10 cellular contexts compared by ENCODE assay signal in genomic region chr5:107466233-107466769, GRCh38.
DNase-seq lines count a peak whose midpoint lies in the region; ATAC-seq, FAIRE-seq and TF ChIP-seq lines count a peak whose summit lies in the region.
"Had no signal": no experiment of that assay in that cellular context is flagged by ENCODE, and none has a peak within 500 bp of the region (broad histone marks: within the 10 kb centered on the region; RNA-seq: fewer than 3 reads in every experiment).

No MANE protein-coding gene starts in this region.

- H3K27ac Mint-ChIP-seq in activated T-helper 2 cell treated with anti-CD3 and anti-CD28 coated beads, Interferon-gamma antibody, Interleukin-2, Interleukin-4, amounts not matched to agents 10 μg/mL and 5 μg/mL and 100 μg/mL, durations not matched to agents 14 hours and 24 hours and 36 hours, result no peak overlapping the region
- H3K27ac Mint-ChIP-seq: dendritic cell treated with granulocyte-macrophage colony-stimulating factor and Interleukin-4, amounts not matched to agents 40 ng/mL and 50 ng/mL, for 4 days had no signal

- peak; percentile 33 for ATAC-seq in SK-N-SH treated with all-trans-retinoic acid at 6 μM for 48 hours
- ATAC-seq in K562, result peak; percentile 75
- ATAC-seq in GM18870 (IDR thresholded peaks at IDR 0.05; ENCODE audit: unreplicated experiment), result no peak

- TF ChIP-seq CTCF in SK-N-SH (IDR thresholded peaks at IDR 0.05), result no peak
- no peak for TF ChIP-seq CTCF in K562 (IDR thresholded peaks at IDR 0.05 in 2 of 3, conservative IDR thresholded peaks at IDR 0.05 in 1 of 3; ENCODE audit: insufficient read depth in 2 of 3, low read depth in 1 of 3, low read length in 3 of 3)
- no peak for TF ChIP-seq CTCF in keratinocyte (optimal IDR thresholded peaks at IDR 0.05 in 1 of 3, IDR thresholded peaks at IDR 0.05 in 1 of 3, conservative IDR thresholded peaks at IDR 0.05 in 1 of 3; ENCODE audit: extremely low read depth in 1 of 3, insufficient read depth in 2 of 3, low read length in 3 of 3)
- TF ChIP-seq CTCF in thyroid gland (IDR thresholded peaks at IDR 0.05), result no peak

- H3K4me1 ChIP-seq in SK-N-SH (ENCODE audit: control insufficient read depth in 1 of 2, insufficient read depth in 2 of 2, low read depth in 1 of 2, low read length in 1 of 2), result peaks cover 13 to 18% of the 10 kb centered on the region in 2 experiments
- peaks cover 0 to 6% of the 10 kb centered on the region in 2 experiments; a peak in 1 of 5 replicates for H3K4me1 ChIP-seq in K562 (replicated peaks in 1 of 2; ENCODE audit: control insufficient read depth in 2 of 2, insufficient read depth in 2 of 2, low read length in 2 of 2)
- H3K4me1 ChIP-seq in keratinocyte (ENCODE audit: control insufficient read depth, extremely low read depth, insufficient read depth, low read length), result peaks cover 66% of the 10 kb centered on the region
- peaks cover 0 to 6% of the 10 kb centered on the region in 2 donors for H3K4me1 ChIP-seq in thyroid gland

- H3F3A ChIP-seq in SK-N-SH (replicated peaks; ENCODE audit: insufficient read depth), result no peaks in the 10 kb centered on the region

- H3K9ac ChIP-seq in SK-N-SH (no peak overlapping the region), K562 (ENCODE audit: insufficient read depth in 1 of 2, low read depth in 2 of 2, low read length in 2 of 2) (no peak overlapping the region), keratinocyte (ENCODE audit: control insufficient read depth, extremely low read depth, insufficient read depth, low read length) (no peak overlapping the region)

- H3K36me3 Mint-ChIP-seq in activated T-helper 2 cell treated with anti-CD3 and anti-CD28 coated beads, Interferon-gamma antibody, Interleukin-2, Interleukin-4, amounts not matched to agents 10 μg/mL and 5 μg/mL and 100 μg/mL, durations not matched to agents 14 hours and 24 hours and 36 hours (ENCODE audit: low read depth), result no peaks in the 10 kb centered on the region

- H3K4me2 ChIP-seq in SK-N-SH (no peak overlapping the region), K562 (ENCODE audit: insufficient read depth, low read length) (peak overlapping the region; percentile 41; the same call in 1 of the 2 replicates), keratinocyte (ENCODE audit: control insufficient read depth, extremely low read depth, insufficient read depth, low read depth, low read length) (peak overlapping the region; percentile 62)

- no peaks in the 10 kb centered on the region for H3K9me1 ChIP-seq in K562 (ENCODE audit: control insufficient read depth, insufficient read depth, low read length)
- H3K9me1 ChIP-seq in keratinocyte (ENCODE audit: control insufficient read depth, extremely low read depth, insufficient read depth, low read length), result no peaks in the 10 kb centered on the region

- H3K79me2 ChIP-seq in SK-N-SH (ENCODE audit: insufficient read depth) (no peaks in the 10 kb centered on the region), K562 (ENCODE audit: control insufficient read depth, insufficient read depth, low read length) (no peaks in the 10 kb centered on the region), keratinocyte (ENCODE audit: control insufficient read depth, insufficient read depth, low read length) (peaks cover 7% of the 10 kb centered on the region)

- peaks cover 11% of the 10 kb centered on the region for H3K4me1 Mint-ChIP-seq in activated T-helper 2 cell treated with anti-CD3 and anti-CD28 coated beads, Interferon-gamma antibody, Interleukin-2, Interleukin-4, amounts not matched to agents 10 μg/mL and 5 μg/mL and 100 μg/mL, durations not matched to agents 14 hours and 24 hours and 36 hours (ENCODE audit: low read depth)

- TF ChIP-seq POLR2A in K562 (conservative IDR thresholded peaks at IDR 0.05) (no peak), thyroid gland (IDR thresholded peaks at IDR 0.05) (no peak)

- H3K9me3 ChIP-seq in SK-N-SH, result no peaks in the 10 kb centered on the region
- no peaks in the 10 kb centered on the region for H3K9me3 ChIP-seq in K562 (replicated peaks; ENCODE audit: control insufficient read depth, insufficient read depth, low read depth, low read length)
- H3K9me3 ChIP-seq in keratinocyte (ENCODE audit: control insufficient read depth, low read depth, low read length), result no peaks in the 10 kb centered on the region
- no peaks in the 10 kb centered on the region for H3K9me3 ChIP-seq in thyroid gland

- H3K9me3 Mint-ChIP-seq in activated T-helper 2 cell treated with anti-CD3 and anti-CD28 coated beads, Interferon-gamma antibody, Interleukin-2, Interleukin-4, amounts not matched to agents 10 μg/mL and 5 μg/mL and 100 μg/mL, durations not matched to agents 14 hours and 24 hours and 36 hours, result no peaks in the 10 kb centered on the region
- H3K9me3 Mint-ChIP-seq: dendritic cell treated with granulocyte-macrophage colony-stimulating factor and Interleukin-4, amounts not matched to agents 40 ng/mL and 50 ng/mL, for 4 days had no signal

- dilution Hi-C loops in keratinocyte (cut with MboI; ENCODE audit: extremely low pct_ligation_motif_present, low sequenced_read_pairs), result no loop called here

- no peak overlapping the region for H3K4me3 ChIP-seq in SK-N-SH (ENCODE audit: low read depth in 2 of 2, low read length in 1 of 2)
- no peak overlapping the region for H3K4me3 ChIP-seq in K562
- H3K4me3 ChIP-seq in keratinocyte (ENCODE audit: control insufficient read depth in 2 of 3, extremely low read depth in 1 of 3, insufficient read depth in 2 of 3, low read depth in 1 of 3, low read length in 3 of 3), result no peak overlapping the region
- H3K4me3 ChIP-seq in thyroid gland (replicated peaks in 1 of 3), result no peak overlapping the region

- no peaks in the 10 kb centered on the region for H3K36me3 ChIP-seq in SK-N-SH (replicated peaks in 1 of 2; ENCODE audit: control insufficient read depth in 1 of 2, insufficient read depth in 2 of 2, low read length in 1 of 2)
- H3K36me3 ChIP-seq in K562 (ENCODE audit: control insufficient read depth, insufficient read depth, low read length), result no peaks in the 10 kb centered on the region
- H3K36me3 ChIP-seq in keratinocyte (ENCODE audit: control insufficient read depth in 2 of 2, extremely low read depth in 1 of 2, insufficient read depth in 2 of 2, low read length in 2 of 2), result no peaks in the 10 kb centered on the region
- H3K36me3 ChIP-seq in thyroid gland, result no peaks in the 10 kb centered on the region

- H3K27me3 Mint-ChIP-seq in activated T-helper 2 cell treated with anti-CD3 and anti-CD28 coated beads, Interferon-gamma antibody, Interleukin-2, Interleukin-4, amounts not matched to agents 10 μg/mL and 5 μg/mL and 100 μg/mL, durations not matched to agents 14 hours and 24 hours and 36 hours (ENCODE audit: low read depth), result peaks cover 16% of the 10 kb centered on the region

- TF ChIP-seq EP300 in SK-N-SH (IDR thresholded peaks at IDR 0.05; ENCODE audit: borderline replicate concordance in 1 of 2, low read depth in 1 of 2, low read length in 1 of 2), result no peak
- TF ChIP-seq EP300 in K562 (IDR thresholded peaks at IDR 0.05; ENCODE audit: low read length), result peak; percentile 40

- no peak for DNase-seq in SK-N-SH
- peak in 2 of 4 experiments; percentile 24 to 39 for DNase-seq in K562 (ENCODE audit: extremely low read depth in 1 of 4, low spot score in 3 of 4)
- DNase-seq in keratinocyte (ENCODE audit: low read depth, low spot score), result peak; percentile 91
- DNase-seq in thyroid gland, result peak; percentile 29 to 55
- no peak for DNase-seq in DMS 273 treated with DMSO at 0.1 percent for 48 hours (lab: John Stamatoyannopoulos, UW)
- no peak for DNase-seq in activated T-helper 2 cell treated with anti-CD3 and anti-CD28 coated beads, Interferon-gamma antibody, Interleukin-2, Interleukin-4, amounts not matched to agents 10 μg/mL and 5 μg/mL and 100 μg/mL, durations not matched to agents 14 hours and 24 hours and 36 hours (ENCODE audit: low spot score)
- DNase-seq: NCI-H2171 treated with DMSO at 0.1 percent for 48 hours had no signal

- no peak overlapping the region for H2AFZ ChIP-seq in SK-N-SH (ENCODE audit: low read depth)
- no peak overlapping the region for H2AFZ ChIP-seq in K562 (ENCODE audit: low read depth, low read length)
- peak overlapping the region; percentile 46 for H2AFZ ChIP-seq in keratinocyte (ENCODE audit: control insufficient read depth, low read length)

- intact Hi-C loops in K562 (cut with micrococcal nuclease), result no loop called here
- intact Hi-C loops in thyroid gland (cut with DNase I), result no loop called here
- intact Hi-C loops in activated T-helper 2 cell treated with anti-CD3 and anti-CD28 coated beads, Interferon-gamma antibody, Interleukin-2, Interleukin-4, amounts not matched to agents 10 μg/mL and 5 μg/mL and 100 μg/mL, durations not matched to agents 14 hours and 24 hours and 36 hours (cut with micrococcal nuclease), result no loop called here

- CTCF ChIA-PET in SK-N-SH (lab: Yijun Ruan, JAX), result no interaction called here
- CTCF ChIA-PET in K562 (lab: Yijun Ruan, JAX; ENCODE audit: low intra/inter-chr PET ratio), result no interaction called here

- H3K27ac ChIP-seq in SK-N-SH (ENCODE audit: low read depth in 2 of 2, low read length in 1 of 2) (no peak overlapping the region), K562 (ENCODE audit: extremely low read depth, low read depth, low read length) (no peak overlapping the region), keratinocyte (ENCODE audit: control insufficient read depth, insufficient read depth, low read length) (peak overlapping the region; percentile 87), thyroid gland (no peak overlapping the region)

- 68% methylated on average over 10 of the region's 10 CpGs for WGBS in SK-N-SH (ENCODE audit: low lambda C conversion rate)
- 1% methylated on average over 10 of the region's 10 CpGs for WGBS in K562 (ENCODE audit: insufficient coverage, low coverage, missing lambda C conversion rate)
- 62 to 68% methylated on average over 10 of the region's 10 CpGs for WGBS in thyroid gland, 2 donors

- H3K4me3 Mint-ChIP-seq in activated T-helper 2 cell treated with anti-CD3 and anti-CD28 coated beads, Interferon-gamma antibody, Interleukin-2, Interleukin-4, amounts not matched to agents 10 μg/mL and 5 μg/mL and 100 μg/mL, durations not matched to agents 14 hours and 24 hours and 36 hours (ENCODE audit: low read depth), result no peak overlapping the region
- H3K4me3 Mint-ChIP-seq: dendritic cell treated with granulocyte-macrophage colony-stimulating factor and Interleukin-4, amounts not matched to agents 40 ng/mL and 50 ng/mL, for 4 days had no signal

- in situ Hi-C loops in K562 (cut with MboI), result no loop called here

- TF ChIP-seq RAD21 in SK-N-SH (IDR thresholded peaks at IDR 0.05; ENCODE audit: low read length), result no peak
- TF ChIP-seq RAD21 in K562 (CRISPR knock-in tag; conservative IDR thresholded peaks at IDR 0.05 in 1 of 2, IDR thresholded peaks at IDR 0.05 in 1 of 2), result no peak

- H4K20me1 ChIP-seq in SK-N-SH (ENCODE audit: insufficient read depth) (no peaks in the 10 kb centered on the region), K562 (replicated peaks; ENCODE audit: control insufficient read depth, insufficient read depth, low read length) (no peaks in the 10 kb centered on the region), keratinocyte (ENCODE audit: control insufficient read depth, extremely low read depth, insufficient read depth, low read length) (no peaks in the 10 kb centered on the region)

- H3K9me2 ChIP-seq in SK-N-SH, result no peaks in the 10 kb centered on the region

- POLR2A ChIA-PET in SK-N-SH (lab: Yijun Ruan, JAX) (no interaction called here), K562 (lab: Yijun Ruan, JAX) (interaction anchor here (1.0 kb wide), 1 partner anchor 20 kb away, joined by 3 read pairs; no protein-coding TSS in a partner anchor)

- BruUV-seq in K562 (replicated peaks; lab: Mats Ljungman, UMichigan), result no TSS peak

- no peak for FAIRE-seq in K562 (lab: Jason Lieb, UNC)
- peak; percentile 100 for FAIRE-seq in keratinocyte (lab: Jason Lieb, UNC)

- H3K27me3 ChIP-seq in SK-N-SH (ENCODE audit: insufficient read depth) (no peaks in the 10 kb centered on the region), K562 (ENCODE audit: control insufficient read depth in 2 of 2, insufficient read depth in 2 of 2, low read length in 2 of 2) (no peaks in the 10 kb centered on the region), keratinocyte (ENCODE audit: control insufficient read depth, extremely low read depth, insufficient read depth, low read length) (no peaks in the 10 kb centered on the region), thyroid gland (no peaks in the 10 kb centered on the region)

Comparison
In these comparisons a context has a peak if more than half of its experiments do, and no peak if none do; other contexts are left out.
1. DNase-seq: peak in keratinocyte (single experiment) and thyroid gland (2 of 2); none in SK-N-SH (single experiment), DMS 273 treated with DMSO at 0.1 percent for 48 hours (single experiment) and activated T-helper 2 cell treated with anti-CD3 and anti-CD28 coated beads, Interferon-gamma antibody, Interleukin-2, Interleukin-4, amounts not matched to agents 10 μg/mL and 5 μg/mL and 100 μg/mL, durations not matched to agents 14 hours and 24 hours and 36 hours (single experiment).